8 cellular contexts compared by ENCODE assay signal in the genomic region with DNA sequence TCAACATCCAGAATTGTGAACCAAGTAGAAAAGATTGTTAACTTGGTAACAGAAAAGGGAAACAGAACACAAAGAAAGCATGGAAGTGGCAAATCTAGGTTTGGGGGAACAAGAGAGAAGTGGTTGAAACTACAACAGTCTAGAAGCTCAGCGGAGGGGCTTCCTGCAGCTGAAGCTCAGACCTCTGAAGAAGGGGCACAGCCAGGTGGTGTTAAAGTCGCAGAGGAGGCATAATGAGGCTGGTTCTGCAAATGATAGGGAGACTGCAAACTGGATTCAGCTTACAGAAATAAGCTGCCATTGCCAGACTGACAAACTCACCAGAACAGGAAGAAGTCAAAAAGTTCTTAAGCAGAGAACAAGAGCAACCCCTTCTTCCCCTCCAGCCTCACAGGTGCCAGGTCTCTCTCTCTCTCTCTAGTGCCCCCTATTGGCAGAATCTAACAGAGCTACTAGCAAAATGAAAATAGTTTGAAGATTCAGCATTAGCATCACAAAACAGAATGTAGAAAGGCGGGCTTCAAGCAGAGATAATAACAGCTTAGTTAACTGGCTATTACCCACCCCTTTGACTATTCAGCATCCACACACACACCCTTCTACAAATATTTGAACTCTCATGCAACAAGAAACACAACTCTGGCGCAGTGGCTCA.
DNase-seq lines count a peak whose midpoint lies in the region; ATAC-seq and TF ChIP-seq lines count a peak whose summit lies in the region.

No MANE protein-coding gene starts in this region.

- no peaks in the 10 kb centered on the region for H3K9me3 ChIP-seq in Panc1 (ENCODE audit: control insufficient read depth, insufficient read depth, low read depth, low read length)

- no peaks in the 10 kb centered on the region for H3K36me3 Mint-ChIP-seq in stimulated activated memory B cell treated with anti-CD40 and anti-IgM and Interleukin-4, amounts not matched to agents 10 μg/mL and 1 μg/mL and 100 μg/mL, for 72 hours

- peak overlapping the region; percentile 5 for H3K27ac Mint-ChIP-seq in stimulated activated memory B cell treated with anti-CD40 and anti-IgM and Interleukin-4, amounts not matched to agents 10 μg/mL and 1 μg/mL and 100 μg/mL, for 72 hours

- H3K4me3 ChIP-seq in AG04449 (ENCODE audit: low read depth, low read length) (no peak overlapping the region), Panc1 (ENCODE audit: low read depth in 2 of 2, low read length in 2 of 2) (no peak overlapping the region), epithelial cell of proximal tubule (ENCODE audit: low read depth, low read length) (no peak overlapping the region)

- H3K4me3 Mint-ChIP-seq in stimulated activated memory B cell treated with anti-CD40 and anti-IgM and Interleukin-4, amounts not matched to agents 10 μg/mL and 1 μg/mL and 100 μg/mL, for 72 hours = no peak overlapping the region

- in situ Hi-C loops in GM13977 (cut with MboI; ENCODE audit: low pct_unique_long_range_greater_than_20kb, low sequenced_read_pairs, unreplicated experiment) = no loop called here
- in situ Hi-C loops in Panc1 (cut with HindIII; ENCODE audit: low pct_unique_long_range_greater_than_20kb, low sequenced_read_pairs) = no loop called here

- no peaks in the 10 kb centered on the region for H3K36me3 ChIP-seq in Panc1 (ENCODE audit: control insufficient read depth, insufficient read depth, low read length)

- H3K4me1 Mint-ChIP-seq in stimulated activated memory B cell treated with anti-CD40 and anti-IgM and Interleukin-4, amounts not matched to agents 10 μg/mL and 1 μg/mL and 100 μg/mL, for 72 hours = no peaks in the 10 kb centered on the region

- H3K27me3 ChIP-seq in Panc1 (ENCODE audit: control insufficient read depth, insufficient read depth, low read length) = no peaks in the 10 kb centered on the region

- H3K27ac ChIP-seq in Panc1 (ENCODE audit: low read length) = no peak overlapping the region

- CTCF ChIA-PET in AG04449 (lab: Yijun Ruan, JAX) = interaction anchor here (0.6 to 4.6 kb wide), 29 partner anchors 10 to 161 kb away, joined by 3 to 55 read pairs (median 4); partner anchors contain the start of gene ALDH7A1
- CTCF ChIA-PET in Panc1 (lab: Charles Lee) = interaction anchor here (0.6 to 1.1 kb wide), 3 partner anchors 10 to 128 kb away, joined by 3 read pairs; no protein-coding TSS in a partner anchor

- POLR2A ChIA-PET in AG04449 (lab: Yijun Ruan, JAX) (no interaction called here), Panc1 (lab: Charles Lee) (interaction anchor here (0.5 to 0.7 kb wide), 2 partner anchors 36 to 41 kb away, joined by 3 to 6 read pairs; no protein-coding TSS in a partner anchor)

- intact Hi-C loops in Panc1 (cut with micrococcal nuclease; ENCODE audit: unreplicated experiment) = no loop called here

- no peaks in the 10 kb centered on the region for H3K27me3 Mint-ChIP-seq in stimulated activated memory B cell treated with anti-CD40 and anti-IgM and Interleukin-4, amounts not matched to agents 10 μg/mL and 1 μg/mL and 100 μg/mL, for 72 hours

- ATAC-seq in HG02981 (IDR thresholded peaks at IDR 0.05; ENCODE audit: unreplicated experiment) = peak; percentile 70
- no peak for ATAC-seq in Panc1
- ATAC-seq in stimulated activated memory B cell treated with anti-CD40 and anti-IgM and Interleukin-4, amounts not matched to agents 10 μg/mL and 1 μg/mL and 100 μg/mL, for 72 hours = no peak

- BruUV-seq in Panc1 (replicated peaks; lab: Mats Ljungman, UMichigan) = no TSS peak

- DNase-seq in AG04449 (ENCODE audit: low read depth, low spot score) = no peak
- peak; percentile 41 for DNase-seq in GM13977 (ENCODE audit: low spot score)
- no peak for DNase-seq in Panc1 (ENCODE audit: low read depth, low spot score)
- no peak for DNase-seq in epithelial cell of proximal tubule (ENCODE audit: low read depth)
- no peak for DNase-seq in anterior cingulate cortex (lab: John Stamatoyannopoulos, UW)
- no peak for DNase-seq in NCI-H187 treated with DMSO at 0.1 percent for 48 hours (lab: John Stamatoyannopoulos, UW)

- peak; percentile 32 for TF ChIP-seq CTCF in AG04449 (IDR thresholded peaks at IDR 0.05; ENCODE audit: insufficient read depth, low read length, missing control alignments)
- peak; percentile 72 for TF ChIP-seq CTCF in GM13977 (IDR thresholded peaks at IDR 0.05; ENCODE audit: extremely low read depth, insufficient read depth, missing control alignments)
- TF ChIP-seq CTCF in Panc1 (IDR thresholded peaks at IDR 0.05) = peak; percentile 73
- peak; percentile 80 for TF ChIP-seq CTCF in epithelial cell of proximal tubule (conservative IDR thresholded peaks at IDR 0.05; ENCODE audit: low read depth, low read length)

- no peaks in the 10 kb centered on the region for H3K4me1 ChIP-seq in Panc1 (ENCODE audit: control insufficient read depth, insufficient read depth, low read length)

- H3K9me3 Mint-ChIP-seq in stimulated activated memory B cell treated with anti-CD40 and anti-IgM and Interleukin-4, amounts not matched to agents 10 μg/mL and 1 μg/mL and 100 μg/mL, for 72 hours = no peaks in the 10 kb centered on the region
